In genomic region chr3:10380906-10381795, GRCh38 we compare ENCODE assay signal across 22 cellular contexts.
DNase-seq lines count a peak whose midpoint lies in the region; ATAC-seq and TF ChIP-seq lines count a peak whose summit lies in the region.
"Had no signal": no experiment of that assay in that cellular context is flagged by ENCODE, and none has a peak within 500 bp of the region (broad histone marks: within the 10 kb centered on the region; RNA-seq: fewer than 3 reads in every experiment).

No MANE protein-coding gene starts in this region.

- ATAC-seq in GM21786 (IDR thresholded peaks at IDR 0.05; ENCODE audit: unreplicated experiment) = no peak
- ATAC-seq: effector memory CD8-positive, alpha-beta T cell; left lung; natural killer cell treated with Interleukin-12 subunit alpha and Interleukin-12 subunit beta and Interleukin-15 and Interleukin-18, amount 100 ng/mL, for 72 hours; pancreas; T-cell had no signal

- DNase-seq in A172 (ENCODE audit: low spot score) (peak; percentile 58), EL (peak; percentile 44), NCI-H69 (lab: John Stamatoyannopoulos, UW) (peak; percentile 36), fibroblast of mammary gland (ENCODE audit: low read depth) (peak; percentile 38), inferior parietal cortex (ENCODE audit: extremely low spot score) (no peak), NCI-H226 (no peak)
- DNase-seq in stimulated activated CD4-positive, alpha-beta T cell treated with anti-CD3 and anti-CD28 coated beads, Interleukin-1b, Interleukin-23, amount 100 ng/mL, for 48 hours = no peak
- DNase-seq: activated CD4-positive, alpha-beta T cell treated with anti-CD3 and anti-CD28 coated beads for 4 hours; CD4-positive, alpha-beta T cell; DMS79 treated with DMSO at 0.1 percent for 48 hours; effector memory CD8-positive, alpha-beta T cell; NCI-H2029 treated with DMSO at 0.1 percent for 48 hours; NCI-H510A; SIG-M5; stimulated activated naive CD4-positive, alpha-beta T cell; T-cell; thyroid gland had no signal

- TF ChIP-seq CTCF in fibroblast of mammary gland (conservative IDR thresholded peaks at IDR 0.05; ENCODE audit: control insufficient read depth, insufficient read depth, low read depth, low read length) = no peak

- H3K4me3 ChIP-seq in fibroblast of mammary gland (ENCODE audit: control insufficient read depth, low read depth, low read length) = no peak overlapping the region
- H3K4me3 ChIP-seq: esophagus muscularis mucosa, left lung, pancreas, thyroid gland had no signal

Comparison
In these comparisons a context has a peak if more than half of its experiments do, and no peak if none do; other contexts are left out.
1. DNase-seq: peak in A172 (single experiment), EL (single experiment), NCI-H69 (single experiment) and fibroblast of mammary gland (single experiment); none in inferior parietal cortex (single experiment), NCI-H226 (single experiment) and stimulated activated CD4-positive, alpha-beta T cell treated with anti-CD3 and anti-CD28 coated beads, Interleukin-1b, Interleukin-23, amount 100 ng/mL, for 48 hours (single experiment).